Comparison of ENCODE assay signal across 1 cellular context in the genomic region with DNA sequence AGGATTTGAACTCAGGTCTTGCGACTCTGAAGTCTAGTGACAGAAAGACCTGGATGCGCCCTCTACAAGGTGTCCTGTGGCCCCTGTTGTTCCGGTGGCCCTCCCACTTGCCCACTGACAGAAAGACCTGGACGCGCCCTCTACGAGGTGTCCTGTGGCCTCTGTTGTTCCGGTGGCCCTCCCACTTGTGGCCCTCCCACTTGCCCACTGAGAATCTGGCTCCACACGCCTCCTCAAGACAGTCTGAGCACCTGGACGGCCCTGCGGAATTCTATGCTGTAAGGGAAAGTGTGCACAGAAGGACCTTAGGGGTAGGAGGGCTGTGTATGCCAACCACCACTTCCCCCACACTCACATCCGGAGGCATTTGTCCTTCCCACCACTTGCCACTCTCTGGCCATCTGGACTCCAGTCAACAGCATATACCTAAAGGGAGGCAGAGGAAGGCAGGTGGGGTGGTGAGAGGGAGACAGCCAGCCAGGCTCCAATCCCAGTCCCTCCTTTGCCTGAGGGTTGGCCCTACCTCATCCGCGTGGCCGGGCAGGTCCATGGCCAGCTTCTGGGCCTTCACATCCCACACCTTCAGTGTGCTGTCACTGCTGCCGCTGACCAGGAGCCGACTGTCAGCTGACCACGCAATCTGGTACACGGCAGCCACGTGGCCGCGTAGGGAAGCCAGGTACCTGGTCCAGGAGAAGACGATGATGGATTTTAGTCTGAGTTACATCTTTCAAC.
TF ChIP-seq lines count a peak whose summit lies in the region.

No MANE protein-coding gene starts in this region.

TF ChIP-seq in HepG2, 621 proteins besides CTCF, POLR2A, EP300 and RAD21:
- TF ChIP-seq ZNF484 (CRISPR knock-in tag; IDR thresholded peaks at IDR 0.05; ENCODE audit: borderline replicate concordance, low read depth) (no peak), ZNF790 (CRISPR knock-in tag; IDR thresholded peaks at IDR 0.05; ENCODE audit: borderline replicate concordance) (no peak), ESRRA (CRISPR knock-in tag; IDR thresholded peaks at IDR 0.05; ENCODE audit: low read depth) (no peak), RBFOX2 (IDR thresholded peaks at IDR 0.05; ENCODE audit: low read depth, low read length) (0 out of 2 replicates have a peak, but pooled peaks have one; percentile 28)
TF ChIP-seq in HepG2: peak in this region for 1.
